In the genomic region with DNA sequence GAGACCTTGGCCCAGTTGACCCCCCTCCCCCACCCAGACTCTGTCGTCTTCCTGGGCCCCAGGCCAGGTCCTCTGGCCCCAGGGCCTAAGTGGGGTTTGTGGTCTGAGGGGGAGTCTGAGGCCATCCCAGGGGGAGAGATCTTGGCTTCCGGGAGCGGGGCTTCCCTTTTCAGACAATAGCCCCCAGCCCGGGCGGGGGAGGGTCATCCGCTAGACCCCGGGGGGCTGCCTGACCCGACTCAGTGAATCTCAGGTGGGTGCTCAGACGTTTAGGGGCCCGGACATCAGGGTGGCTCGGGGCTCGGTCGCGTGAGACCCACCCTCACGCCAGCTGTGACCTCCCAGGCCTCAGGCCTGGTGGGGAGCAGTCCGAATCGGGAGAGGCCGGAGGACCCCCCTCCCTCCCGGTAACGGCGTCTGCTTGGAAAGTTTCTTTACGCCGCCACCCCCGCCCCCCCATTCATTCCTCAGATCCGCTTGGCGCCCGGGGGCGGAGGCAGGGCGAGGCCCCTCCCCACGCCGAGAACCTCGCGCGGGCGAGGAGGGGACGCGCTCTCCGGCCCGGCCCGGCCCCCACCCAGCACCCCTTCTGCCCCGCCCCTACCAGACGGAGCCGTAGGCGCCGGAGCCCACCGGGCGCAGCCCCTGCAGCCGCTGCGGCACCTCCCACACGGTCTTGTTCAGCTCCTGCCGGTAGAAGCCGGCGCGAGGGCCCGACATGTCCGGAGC, we compare ENCODE assay signal across 6 cellular contexts. TPM values are rescaled to one million over a fixed set of nuclear protein-coding genes. Genes with fewer than 3 reads are reported as not detected.
DNase-seq lines count a peak whose midpoint lies in the region; ATAC-seq, FAIRE-seq and TF ChIP-seq lines count a peak whose summit lies in the region.

No MANE protein-coding gene starts in this region.

- H4K20me1 ChIP-seq in K562 (replicated peaks; ENCODE audit: control insufficient read depth, insufficient read depth, low read length) (no peaks in the 10 kb centered on the region), neural progenitor cell (ENCODE audit: low read depth) (peaks cover 57% of the 10 kb centered on the region)

- ATAC-seq in K562 (peak; percentile 59), GM18505 (IDR thresholded peaks at IDR 0.05; ENCODE audit: unreplicated experiment) (no peak)

- CTCF ChIA-PET in Calu3 (lab: Charles Lee), result interaction anchor here (0.6 kb wide), 1 partner anchor 87 kb away, joined by 5 read pairs; no protein-coding TSS in a partner anchor
- CTCF ChIA-PET in K562 (lab: Yijun Ruan, JAX; ENCODE audit: low intra/inter-chr PET ratio), result no interaction called here

- WGBS in K562 (ENCODE audit: insufficient coverage, low coverage, missing lambda C conversion rate), result 0% methylated on average over 3 of the region's 56 CpGs

- TF ChIP-seq POLR2A in K562 (conservative IDR thresholded peaks at IDR 0.05) (no peak), GM18505 (IDR thresholded peaks at IDR 0.05; ENCODE audit: borderline replicate concordance, extremely low read depth, insufficient read depth, insufficient read length) (no peak)

- H3K4me3 Mint-ChIP-seq in Calu3 (ENCODE audit: low read depth, unreplicated experiment), result peak overlapping the region; percentile 63
- H3K4me3 Mint-ChIP-seq in neural progenitor cell, result peak overlapping the region; percentile 79

- no peaks in the 10 kb centered on the region for H3K9me1 ChIP-seq in K562 (ENCODE audit: control insufficient read depth, insufficient read depth, low read length)

- in situ Hi-C loops in K562 (cut with MboI), result loop anchor here (5.0 kb wide), 1 partner anchor 58 kb away; a partner anchor contains a TSS

- H3K36me3 Mint-ChIP-seq in Calu3 (ENCODE audit: insufficient read depth, unreplicated experiment), result peaks cover 47% of the 10 kb centered on the region
- peaks cover 5% of the 10 kb centered on the region for H3K36me3 Mint-ChIP-seq in neural progenitor cell

- H3K9me3 ChIP-seq in K562 (replicated peaks; ENCODE audit: control insufficient read depth, insufficient read depth, low read depth, low read length), result no peaks in the 10 kb centered on the region
- no peaks in the 10 kb centered on the region for H3K9me3 ChIP-seq in neural progenitor cell (ENCODE audit: low read depth)

- no peaks in the 10 kb centered on the region for H3K27me3 Mint-ChIP-seq in Calu3 (ENCODE audit: unreplicated experiment)
- peaks cover 10% of the 10 kb centered on the region for H3K27me3 Mint-ChIP-seq in neural progenitor cell (ENCODE audit: insufficient read depth, low read depth)

- TF ChIP-seq CTCF in Calu3 (IDR thresholded peaks at IDR 0.05; ENCODE audit: unreplicated experiment), result no peak
- no peak for TF ChIP-seq CTCF in K562 (IDR thresholded peaks at IDR 0.05 in 2 of 3, conservative IDR thresholded peaks at IDR 0.05 in 1 of 3; ENCODE audit: insufficient read depth in 2 of 3, low read depth in 1 of 3, low read length in 3 of 3)
- no peak for TF ChIP-seq CTCF in neural progenitor cell (IDR thresholded peaks at IDR 0.05)

- H3K4me1 ChIP-seq in K562 (replicated peaks in 1 of 2; ENCODE audit: control insufficient read depth in 2 of 2, insufficient read depth in 2 of 2, low read length in 2 of 2), result peaks cover 7 to 78% of the 10 kb centered on the region in 2 experiments; a peak in 4 of 5 replicates
- peaks cover 22% of the 10 kb centered on the region for H3K4me1 ChIP-seq in neural progenitor cell

- DNase-seq in Calu3 (peak; percentile 59), NCI-H2227 (lab: John Stamatoyannopoulos, UW; ENCODE audit: unreplicated experiment) (peak; percentile 80), K562 (ENCODE audit: extremely low read depth in 1 of 4, low spot score in 3 of 4) (peak; percentile 68 to 73 (median 71)), neural progenitor cell (ENCODE audit: low spot score) (no peak), NCI-H1048 (lab: John Stamatoyannopoulos, UW) (no peak)

- H2AFZ ChIP-seq in K562 (ENCODE audit: low read depth, low read length), result no peak overlapping the region
- no peak overlapping the region for H2AFZ ChIP-seq in neural progenitor cell (replicated peaks)

- H3K4me1 Mint-ChIP-seq in Calu3 (ENCODE audit: low read depth, unreplicated experiment) (peaks cover 25% of the 10 kb centered on the region), neural progenitor cell (peaks cover 21% of the 10 kb centered on the region)

- H3K27ac ChIP-seq in K562 (ENCODE audit: extremely low read depth, low read depth, low read length), result peak overlapping the region; percentile 56; the same call in 2 of the 3 replicates
- no peak overlapping the region for H3K27ac ChIP-seq in neural progenitor cell

- H3K9me3 Mint-ChIP-seq in Calu3 (ENCODE audit: low read depth, unreplicated experiment) (no peaks in the 10 kb centered on the region), neural progenitor cell (peaks cover 2% of the 10 kb centered on the region)

- H3K27ac Mint-ChIP-seq in Calu3 (ENCODE audit: unreplicated experiment) (no peak overlapping the region), neural progenitor cell (no peak overlapping the region)

- H3K4me2 ChIP-seq in K562 (ENCODE audit: insufficient read depth, low read length), result peak overlapping the region; percentile 11; the same call in 1 of the 2 replicates
- peak overlapping the region; percentile 92 for H3K4me2 ChIP-seq in neural progenitor cell

- no peak for TF ChIP-seq RAD21 in K562 (CRISPR knock-in tag; conservative IDR thresholded peaks at IDR 0.05 in 1 of 2, IDR thresholded peaks at IDR 0.05 in 1 of 2)

- BruUV-seq in Calu3 (replicated peaks; lab: Mats Ljungman, UMichigan) (no TSS peak), K562 (replicated peaks; lab: Mats Ljungman, UMichigan) (no TSS peak)

- H3F3A ChIP-seq in neural progenitor cell (ENCODE audit: low read depth), result peaks cover 25% of the 10 kb centered on the region

- H3K27me3 ChIP-seq in K562 (ENCODE audit: control insufficient read depth in 2 of 2, insufficient read depth in 2 of 2, low read length in 2 of 2) (no peaks in the 10 kb centered on the region), neural progenitor cell (peaks cover 68% of the 10 kb centered on the region)

- TF ChIP-seq EP300 in K562 (IDR thresholded peaks at IDR 0.05; ENCODE audit: low read length), result no peak

- H3K36me3 ChIP-seq in K562 (ENCODE audit: control insufficient read depth, insufficient read depth, low read length), result 0 out of 3 replicates have a peak, but pooled peaks cover under 1% of the 10 kb centered on the region
- H3K36me3 ChIP-seq in neural progenitor cell, result no peaks in the 10 kb centered on the region

- no peaks in the 10 kb centered on the region; the same call in 2 of the 3 replicates for H3K79me2 ChIP-seq in K562 (ENCODE audit: control insufficient read depth, insufficient read depth, low read length)
- H3K79me2 ChIP-seq in neural progenitor cell (ENCODE audit: low read depth), result no peaks in the 10 kb centered on the region

- intact Hi-C loops in Calu3 (cut with micrococcal nuclease; ENCODE audit: unreplicated experiment), result loop anchor here (5.0 kb wide), 1 partner anchor 58 kb away; a partner anchor contains a TSS
- intact Hi-C loops in K562 (cut with micrococcal nuclease), result loop anchor here (5.0 kb wide), 1 partner anchor 58 kb away; a partner anchor contains a TSS

- FAIRE-seq in K562 (lab: Jason Lieb, UNC), result no peak

- H3K4me3 ChIP-seq in K562, result peak overlapping the region; percentile 49
- peak overlapping the region; percentile 49 for H3K4me3 ChIP-seq in neural progenitor cell

- H3K9ac ChIP-seq in K562 (ENCODE audit: insufficient read depth in 1 of 2, low read depth in 2 of 2, low read length in 2 of 2), result peak overlapping the region; percentile 49 to 90; a peak in 3 of 4 replicates
- H3K9ac ChIP-seq in neural progenitor cell, result no peak overlapping the region

- POLR2A ChIA-PET in K562 (lab: Yijun Ruan, JAX), result no interaction called here

RNA-seq across cellular contexts. Expression of a gene that starts 0.4 kb away (rescaled TPM):
- total RNA-seq in Calu3 (2022), result 14.3 and 23.7 TPM in 2 replicates
- 6.0 and 15.3 TPM in 2 replicates for total RNA-seq in K562 (2011; cell fraction: chromatin; rRNA removed; ENCODE audit: low replicate concordance)
- 11.8 and 12.5 TPM in 2 replicates for total RNA-seq in K562 (2011; cell fraction: nucleolus; rRNA removed)
- 6.0 and 6.7 TPM in 2 replicates for total RNA-seq in K562 (2011; cell fraction: nucleoplasm; rRNA removed)
- 9.6 and 9.8 TPM in 2 replicates for total RNA-seq in K562 (2014; rRNA removed)
- total RNA-seq in K562 (2014; rRNA removed; fragmentation: Illumina TruSeq; extraction: Trizol), result 1.9 and 2.5 TPM in 2 replicates
- total RNA-seq in K562 (2015; rRNA removed; fragmentation: Illumina TruSeq; extraction: Trizol), result 5.3 and 5.8 TPM in 2 replicates
- 12.8 and 14.6 TPM in 2 replicates for total RNA-seq in K562 (2021)
- 5.1 and 7.0 TPM in 2 replicates for polyA plus RNA-seq in K562 (2011; rRNA removed)
- polyA plus RNA-seq in K562 (2011; cell fraction: cytosol; rRNA removed), result 5.6 and 12.8 TPM in 2 replicates
- polyA plus RNA-seq in K562 (2011; cell fraction: nucleus; rRNA removed), result 39.5 and 60.0 TPM in 2 replicates
- 9.9 and 19.7 TPM in 2 replicates for polyA plus RNA-seq in K562 (2012)
- polyA plus RNA-seq in K562 (2014; fragmentation: Illumina TruSeq; extraction: Trizol), result 5.7 and 7.0 TPM in 2 replicates
- under 1 TPM; 0.06 to 0.10 TPM for polyA plus RNA-seq in K562 (2014; fragmentation: Nextera tagmentation; extraction: Ambion mirVana)
- 10.6 and 11.5 TPM in 2 replicates for polyA plus RNA-seq in K562 (2014; rRNA removed)
- 1.4 and 3.6 TPM in 2 replicates for polyA minus RNA-seq in K562 (2011; rRNA and poly(A)+ RNA removed)
- polyA minus RNA-seq in K562 (2011; cell fraction: cytosol; rRNA and poly(A)+ RNA removed), result 5.2 and 6.5 TPM in 2 replicates
- 6.1 and 6.3 TPM in 2 replicates for polyA minus RNA-seq in K562 (2011; cell fraction: nucleus; rRNA and poly(A)+ RNA removed)
- total RNA-seq in neural progenitor cell (ENCODE audit: low replicate concordance), result 0.37 TPM in 1 of 2 replicates, not detected in the other

RNA-seq across cellular contexts. Expression of a gene that starts 8.3 kb away (rescaled TPM):
- 21.1 and 27.5 TPM in 2 replicates for total RNA-seq in Calu3 (2022)
- total RNA-seq in K562 (2011; cell fraction: chromatin; rRNA removed; ENCODE audit: low replicate concordance), result 112 and 304 TPM in 2 replicates
- total RNA-seq in K562 (2011; cell fraction: nucleolus; rRNA removed), result 207 and 279 TPM in 2 replicates
- 136 and 144 TPM in 2 replicates for total RNA-seq in K562 (2011; cell fraction: nucleoplasm; rRNA removed)
- total RNA-seq in K562 (2014; rRNA removed), result 45.2 and 45.5 TPM in 2 replicates
- total RNA-seq in K562 (2014; rRNA removed; fragmentation: Illumina TruSeq; extraction: Trizol), result 5.7 and 11.1 TPM in 2 replicates
- 32.9 and 33.8 TPM in 2 replicates for total RNA-seq in K562 (2015; rRNA removed; fragmentation: Illumina TruSeq; extraction: Trizol)
- 68.4 and 69.1 TPM in 2 replicates for total RNA-seq in K562 (2021)
- 30.6 and 45.2 TPM in 2 replicates for polyA plus RNA-seq in K562 (2011; rRNA removed)
- 35.5 and 49.4 TPM in 2 replicates for polyA plus RNA-seq in K562 (2011; cell fraction: cytosol; rRNA removed)
- polyA plus RNA-seq in K562 (2011; cell fraction: nucleus; rRNA removed), result 285 and 430 TPM in 2 replicates
- 38.8 and 60.9 TPM in 2 replicates for polyA plus RNA-seq in K562 (2012)
- 32.8 and 35.5 TPM in 2 replicates for polyA plus RNA-seq in K562 (2014; fragmentation: Illumina TruSeq; extraction: Trizol)
- 1 to 10 TPM in 1 of 2 experiments, under 1 TPM in 1; 0.79 to 4.0 TPM for polyA plus RNA-seq in K562 (2014; fragmentation: Nextera tagmentation; extraction: Ambion mirVana)
- polyA plus RNA-seq in K562 (2014; rRNA removed), result 69.4 and 71.5 TPM in 2 replicates
- polyA minus RNA-seq in K562 (2011; rRNA and poly(A)+ RNA removed), result 12.0 and 15.0 TPM in 2 replicates
- polyA minus RNA-seq in K562 (2011; cell fraction: cytosol; rRNA and poly(A)+ RNA removed), result 18.3 and 22.3 TPM in 2 replicates
- polyA minus RNA-seq in K562 (2011; cell fraction: nucleus; rRNA and poly(A)+ RNA removed), result 61.0 and 65.0 TPM in 2 replicates
- 18.7 and 28.4 TPM in 2 replicates for total RNA-seq in neural progenitor cell (ENCODE audit: low replicate concordance)

RNA-seq across cellular contexts. Expression of a gene that starts 18.7 kb away (rescaled TPM):
- total RNA-seq in Calu3 (2022) (52.9 and 69.2 TPM in 2 replicates), K562 (2014; rRNA removed) (16.4 and 21.4 TPM in 2 replicates), K562 (2014; rRNA removed; fragmentation: Illumina TruSeq; extraction: Trizol) (1.2 and 2.1 TPM in 2 replicates), K562 (2015; rRNA removed; fragmentation: Illumina TruSeq; extraction: Trizol) (7.0 and 10.9 TPM in 2 replicates), K562 (2021) (37.3 and 44.2 TPM in 2 replicates), neural progenitor cell (ENCODE audit: low replicate concordance) (5.4 and 27.6 TPM in 2 replicates)
- total RNA-seq in K562 (2011; cell fraction: chromatin; rRNA removed; ENCODE audit: low replicate concordance), result 57.0 and 254 TPM in 2 replicates
- 188 and 225 TPM in 2 replicates for total RNA-seq in K562 (2011; cell fraction: nucleolus; rRNA removed)
- total RNA-seq in K562 (2011; cell fraction: nucleoplasm; rRNA removed), result 102 and 109 TPM in 2 replicates
- polyA plus RNA-seq in K562 (2011; rRNA removed) (6.5 and 18.6 TPM in 2 replicates), K562 (2014; fragmentation: Illumina TruSeq; extraction: Trizol) (6.3 and 14.4 TPM in 2 replicates), K562 (2014; fragmentation: Nextera tagmentation; extraction: Ambion mirVana) (under 1 TPM; 0.10 to 0.23 TPM), K562 (2014; rRNA removed) (29.0 and 35.7 TPM in 2 replicates)
- polyA plus RNA-seq in K562 (2011; cell fraction: cytosol; rRNA removed), result 4.8 and 5.9 TPM in 2 replicates
- polyA plus RNA-seq in K562 (2011; cell fraction: nucleus; rRNA removed), result 164 and 214 TPM in 2 replicates
- 34.6 and 75.5 TPM in 2 replicates for polyA plus RNA-seq in K562 (2012)
- polyA minus RNA-seq in K562 (2011; rRNA and poly(A)+ RNA removed), result 4.3 and 5.1 TPM in 2 replicates
- 6.0 and 17.9 TPM in 2 replicates for polyA minus RNA-seq in K562 (2011; cell fraction: cytosol; rRNA and poly(A)+ RNA removed)
- polyA minus RNA-seq in K562 (2011; cell fraction: nucleus; rRNA and poly(A)+ RNA removed), result 43.8 and 48.3 TPM in 2 replicates

RNA-seq across cellular contexts. Expression of a gene that starts 24.9 kb away (rescaled TPM):
- total RNA-seq in Calu3 (2022) (49.7 and 54.7 TPM in 2 replicates), K562 (2014; rRNA removed) (23.2 and 25.1 TPM in 2 replicates), K562 (2014; rRNA removed; fragmentation: Illumina TruSeq; extraction: Trizol) (4.1 and 6.0 TPM in 2 replicates), K562 (2015; rRNA removed; fragmentation: Illumina TruSeq; extraction: Trizol) (9.7 and 10.3 TPM in 2 replicates), K562 (2021) (31.1 and 33.0 TPM in 2 replicates), neural progenitor cell (ENCODE audit: low replicate concordance) (16.9 and 44.6 TPM in 2 replicates)
- total RNA-seq in K562 (2011; cell fraction: chromatin; rRNA removed; ENCODE audit: low replicate concordance), result 86.7 and 211 TPM in 2 replicates
- 112 and 120 TPM in 2 replicates for total RNA-seq in K562 (2011; cell fraction: nucleolus; rRNA removed)
- total RNA-seq in K562 (2011; cell fraction: nucleoplasm; rRNA removed), result 93.7 and 97.5 TPM in 2 replicates
- polyA plus RNA-seq in K562 (2011; rRNA removed) (10.1 and 17.7 TPM in 2 replicates), K562 (2014; fragmentation: Illumina TruSeq; extraction: Trizol) (9.3 and 15.1 TPM in 2 replicates), K562 (2014; fragmentation: Nextera tagmentation; extraction: Ambion mirVana) (1 to 10 TPM in 1 of 2 experiments, under 1 TPM in 1; 0.76 to 1.2 TPM), K562 (2014; rRNA removed) (26.8 and 29.9 TPM in 2 replicates)
- polyA plus RNA-seq in K562 (2011; cell fraction: cytosol; rRNA removed), result 9.3 and 11.7 TPM in 2 replicates
- polyA plus RNA-seq in K562 (2011; cell fraction: nucleus; rRNA removed), result 166 and 249 TPM in 2 replicates
- 20.0 and 26.5 TPM in 2 replicates for polyA plus RNA-seq in K562 (2012)
- polyA minus RNA-seq in K562 (2011; rRNA and poly(A)+ RNA removed), result 6.7 and 8.2 TPM in 2 replicates
- 13.2 and 14.6 TPM in 2 replicates for polyA minus RNA-seq in K562 (2011; cell fraction: cytosol; rRNA and poly(A)+ RNA removed)
- polyA minus RNA-seq in K562 (2011; cell fraction: nucleus; rRNA and poly(A)+ RNA removed), result 31.4 and 35.8 TPM in 2 replicates

RNA-seq across cellular contexts. Expression of a gene that starts 37.7 kb away (rescaled TPM):
- total RNA-seq in Calu3 (2022) (298 and 337 TPM in 2 replicates), K562 (2014; rRNA removed) (16.9 and 22.7 TPM in 2 replicates), K562 (2014; rRNA removed; fragmentation: Illumina TruSeq; extraction: Trizol) (3.2 and 4.8 TPM in 2 replicates), K562 (2015; rRNA removed; fragmentation: Illumina TruSeq; extraction: Trizol) (9.9 and 11.3 TPM in 2 replicates), K562 (2021) (45.1 and 48.0 TPM in 2 replicates), neural progenitor cell (ENCODE audit: low replicate concordance) (32.4 and 94.1 TPM in 2 replicates)
- 72.8 and 193 TPM in 2 replicates for total RNA-seq in K562 (2011; cell fraction: chromatin; rRNA removed; ENCODE audit: low replicate concordance)
- total RNA-seq in K562 (2011; cell fraction: nucleolus; rRNA removed), result 120 and 131 TPM in 2 replicates
- 71.3 and 73.4 TPM in 2 replicates for total RNA-seq in K562 (2011; cell fraction: nucleoplasm; rRNA removed)
- polyA plus RNA-seq in K562 (2011; rRNA removed) (17.4 and 26.1 TPM in 2 replicates), K562 (2014; fragmentation: Illumina TruSeq; extraction: Trizol) (13.6 and 22.0 TPM in 2 replicates), K562 (2014; fragmentation: Nextera tagmentation; extraction: Ambion mirVana) (under 1 TPM; 0.15 to 0.81 TPM), K562 (2014; rRNA removed) (20.7 and 24.6 TPM in 2 replicates)
- polyA plus RNA-seq in K562 (2011; cell fraction: cytosol; rRNA removed), result 21.9 and 41.4 TPM in 2 replicates
- 101 and 150 TPM in 2 replicates for polyA plus RNA-seq in K562 (2011; cell fraction: nucleus; rRNA removed)
- 30.4 and 43.6 TPM in 2 replicates for polyA plus RNA-seq in K562 (2012)
- 14.1 and 21.8 TPM in 2 replicates for polyA minus RNA-seq in K562 (2011; rRNA and poly(A)+ RNA removed)
- 37.2 and 59.9 TPM in 2 replicates for polyA minus RNA-seq in K562 (2011; cell fraction: cytosol; rRNA and poly(A)+ RNA removed)
- polyA minus RNA-seq in K562 (2011; cell fraction: nucleus; rRNA and poly(A)+ RNA removed), result 30.4 and 32.4 TPM in 2 replicates

Comparison
In these comparisons a context has a peak if more than half of its experiments do, and no peak if none do; other contexts are left out.
1. DNase-seq: peak in Calu3 (single experiment), NCI-H2227 (single experiment) and K562 (4 of 4); none in neural progenitor cell (single experiment) and NCI-H1048 (single experiment).